Comparison of ENCODE assay signal across 27 cellular contexts in the genomic region with DNA sequence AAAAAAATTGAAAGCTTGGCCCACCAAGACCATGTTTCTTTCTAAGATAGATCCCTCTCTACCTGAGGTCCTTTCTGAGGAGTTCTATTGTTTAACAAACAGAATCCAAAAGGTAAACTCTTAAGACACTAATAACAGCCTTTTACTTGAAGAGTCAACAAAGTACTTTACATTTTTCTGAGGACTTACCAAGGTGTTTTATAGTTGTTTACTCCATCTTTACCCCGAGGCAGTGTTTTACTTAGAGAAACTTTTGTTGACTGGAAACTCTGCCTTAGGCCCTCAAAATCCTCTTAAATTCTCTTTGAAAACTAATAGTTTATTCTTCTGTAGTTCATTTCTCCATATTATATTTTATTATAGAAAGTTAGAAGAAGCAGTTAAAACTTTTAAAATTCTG. TPM values are rescaled to one million over a fixed set of nuclear protein-coding genes. Genes with fewer than 3 reads are reported as not detected.
"Had no signal": no experiment of that assay in that cellular context is flagged by ENCODE, and none has a peak within 500 bp of the region (broad histone marks: within the 10 kb centered on the region; RNA-seq: fewer than 3 reads in every experiment).

No MANE protein-coding gene starts in this region.

- H3K4me3 ChIP-seq: pancreas, prostate gland, right lobe of liver, sigmoid colon, spleen, suprapubic skin, testis, tibial artery, transverse colon, upper lobe of left lung, vagina had no signal

- DNase-seq: naive thymus-derived CD8-positive, alpha-beta T cell; nephron progenitor cell; nucleus accumbens; pancreas; right cardiac atrium; right lobe of liver; sigmoid colon; small intestine; spleen; stimulated activated CD4-positive, alpha-beta T cell treated with anti-CD3 and anti-CD28 coated beads, Interleukin-12 subunit alpha, Interleukin-12 subunit beta, amount 100 ng/mL, for 4 hours; stimulated activated CD4-positive, alpha-beta T cell treated with anti-CD3 and anti-CD28 coated beads, Interleukin-1b, Interleukin-23, amount 100 ng/mL, for 48 hours; stimulated activated CD4-positive, alpha-beta T cell treated with anti-CD3 and anti-CD28 coated beads, Interleukin-4, amount 100 ng/mL, for 1 hour; stimulated activated CD4-positive, alpha-beta T cell treated with anti-CD3 and anti-CD28 coated beads, Interleukin-4, amount 100 ng/mL, for 4 hours; stimulated activated CD8-positive, alpha-beta memory T cell treated with anti-CD3 and anti-CD28 coated beads, Interleukin-4, amount 100 ng/mL, for 48 hours; stimulated activated naive CD4-positive, alpha-beta T cell; stimulated activated naive CD8-positive, alpha-beta T cell treated with anti-CD3 and anti-CD28 coated beads, Interleukin-15, amount 100 ng/mL, for 72 hours; stimulated activated naive CD8-positive, alpha-beta T cell treated with anti-CD3 and anti-CD28 coated beads, Interleukin-15, Interleukin-2, amounts not matched to agents 100 U/mL and 50 U/mL, for 24 hours; substantia nigra; testis; tibial artery; transverse colon had no signal

- ATAC-seq: naive thymus-derived CD8-positive, alpha-beta T cell; natural killer cell treated with Interleukin-12 subunit alpha and Interleukin-12 subunit beta and Interleukin-15 and Interleukin-18, amount 100 ng/mL, for 72 hours; pancreas; right cardiac atrium; right lobe of liver; stimulated activated memory B cell treated with anti-CD40 and anti-IgM and Interleukin-4, amounts not matched to agents 10 μg/mL and 1 μg/mL and 100 μg/mL, for 72 hours; stimulated activated naive CD8-positive, alpha-beta T cell treated with anti-CD3 and anti-CD28 coated beads, Interleukin-15, amount 100 ng/mL, for 72 hours; stimulated activated naive CD8-positive, alpha-beta T cell treated with anti-CD3 and anti-CD28 coated beads, Interleukin-15, Interleukin-2, amounts not matched to agents 100 U/mL and 50 U/mL, for 24 hours had no signal

RNA-seq across cellular contexts. Expression of gene NOX4, which starts 49.7 kb away (rescaled TPM):
- total RNA-seq: naive thymus-derived CD8-positive, alpha-beta T cell; natural killer cell treated with Interleukin-12 subunit alpha and Interleukin-12 subunit beta and Interleukin-15 and Interleukin-18, amount 100 ng/mL, for 72 hours had no signal
